In genomic region chr14:52873096-52873495, GRCh38 we compare ENCODE assay signal across 1 cellular context.
TF ChIP-seq lines count a peak whose summit lies in the region.

No MANE protein-coding gene starts in this region.

TF ChIP-seq in A549, 52 proteins besides CTCF, POLR2A, EP300 and RAD21 (continued from another document):
- TF ChIP-seq, protein P1, sequence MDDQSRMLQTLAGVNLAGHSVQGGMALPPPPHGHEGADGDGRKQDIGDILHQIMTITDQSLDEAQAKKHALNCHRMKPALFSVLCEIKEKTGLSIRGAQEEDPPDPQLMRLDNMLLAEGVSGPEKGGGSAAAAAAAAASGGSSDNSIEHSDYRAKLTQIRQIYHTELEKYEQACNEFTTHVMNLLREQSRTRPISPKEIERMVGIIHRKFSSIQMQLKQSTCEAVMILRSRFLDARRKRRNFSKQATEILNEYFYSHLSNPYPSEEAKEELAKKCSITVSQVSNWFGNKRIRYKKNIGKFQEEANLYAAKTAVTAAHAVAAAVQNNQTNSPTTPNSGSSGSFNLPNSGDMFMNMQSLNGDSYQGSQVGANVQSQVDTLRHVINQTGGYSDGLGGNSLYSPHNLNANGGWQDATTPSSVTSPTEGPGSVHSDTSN (IDR thresholded peaks at IDR 0.05) = no peak
- no peak for TF ChIP-seq TFCP2L1 (CRISPR knock-in tag; IDR thresholded peaks at IDR 0.05)
